In genomic region chr19:7808108-7808507, GRCh38 we compare ENCODE assay signal across 20 cellular contexts. TPM values are rescaled to one million over a fixed set of nuclear protein-coding genes. Genes with fewer than 3 reads are reported as not detected.
DNase-seq lines count a peak whose midpoint lies in the region; ATAC-seq and TF ChIP-seq lines count a peak whose summit lies in the region.
"Had no signal": no experiment of that assay in that cellular context is flagged by ENCODE, and none has a peak within 500 bp of the region (broad histone marks: within the 10 kb centered on the region; RNA-seq: fewer than 3 reads in every experiment).

No MANE protein-coding gene starts in this region.

- H3K4me1 Mint-ChIP-seq in natural killer cell = peaks cover 11 to 14% of the 10 kb centered on the region in 2 donors
- H3K4me1 Mint-ChIP-seq in natural killer cell treated with Interleukin-12 subunit alpha and Interleukin-12 subunit beta and Interleukin-15 and Interleukin-18, amount 100 ng/mL, for 72 hours (ENCODE audit: low read depth in 2 of 2) = peaks cover 9 to 10% of the 10 kb centered on the region in 2 donors
- peaks cover 7 to 11% of the 10 kb centered on the region in 2 donors for H3K4me1 Mint-ChIP-seq in effector memory CD8-positive, alpha-beta T cell (ENCODE audit: low read depth in 2 of 2)
- H3K4me1 Mint-ChIP-seq in stimulated activated memory B cell treated with anti-CD40 and anti-IgM and Interleukin-4, amounts not matched to agents 10 μg/mL and 1 μg/mL and 100 μg/mL, for 72 hours = peaks cover 15% of the 10 kb centered on the region
- peaks cover 10% of the 10 kb centered on the region for H3K4me1 Mint-ChIP-seq in activated T-cell treated with anti-CD3 and anti-CD28 coated beads, Interleukin-2, amount 50 U/mL, for 4 hours (ENCODE audit: low read depth)

- POLR2A ChIA-PET in PC-9 (lab: Charles Lee; ENCODE audit: unreplicated experiment) = interaction anchor here (0.7 kb wide), 1 partner anchor 182 kb away, joined by 19 read pairs; no protein-coding TSS in a partner anchor

- H3K9me3 ChIP-seq in PC-9 (ENCODE audit: insufficient read depth, low read depth) = no peaks in the 10 kb centered on the region
- H3K9me3 ChIP-seq: A549 had no signal

- no peak for TF ChIP-seq CTCF in natural killer cell (IDR thresholded peaks at IDR 0.05)
- TF ChIP-seq CTCF in PC-9 (conservative IDR thresholded peaks at IDR 0.05) = no peak
- TF ChIP-seq CTCF in GM20000 (IDR thresholded peaks at IDR 0.05; ENCODE audit: extremely low read depth, missing control alignments) = no peak

- H2AFZ ChIP-seq in PC-9 = no peak overlapping the region

- H3K4me2 ChIP-seq in PC-9 = peak overlapping the region; percentile 65
- H3K4me2 ChIP-seq: A549 had no signal

- H3K4me1 ChIP-seq in PC-9 (replicated peaks; ENCODE audit: insufficient read depth) = peaks cover 35% of the 10 kb centered on the region
- H3K4me1 ChIP-seq: A549, SJSA1 had no signal

- peaks cover 2 to 4% of the 10 kb centered on the region in 2 donors for H3K27me3 Mint-ChIP-seq in natural killer cell (ENCODE audit: low read depth in 2 of 2)
- peaks cover 1 to 3% of the 10 kb centered on the region in 2 donors for H3K27me3 Mint-ChIP-seq in natural killer cell treated with Interleukin-12 subunit alpha and Interleukin-12 subunit beta and Interleukin-15 and Interleukin-18, amount 100 ng/mL, for 72 hours
- peaks cover 0 to 5% of the 10 kb centered on the region in 2 donors for H3K27me3 Mint-ChIP-seq in effector memory CD8-positive, alpha-beta T cell
- H3K27me3 Mint-ChIP-seq in stimulated activated memory B cell treated with anti-CD40 and anti-IgM and Interleukin-4, amounts not matched to agents 10 μg/mL and 1 μg/mL and 100 μg/mL, for 72 hours = no peaks in the 10 kb centered on the region
- H3K27me3 Mint-ChIP-seq in activated T-cell treated with anti-CD3 and anti-CD28 coated beads, Interleukin-2, amount 50 U/mL, for 4 hours (ENCODE audit: low read depth) = peaks cover 14% of the 10 kb centered on the region

- DNase-seq in natural killer cell (no peak), PC-9 (peak in 1 of 2 experiments; percentile 84), GM20000 (ENCODE audit: low spot score) (no peak), GDM1 (lab: John Stamatoyannopoulos, UW) (no peak)
- no peak for DNase-seq in natural killer cell treated with Interleukin-12 subunit alpha and Interleukin-12 subunit beta and Interleukin-15 and Interleukin-18, amount 100 ng/mL, for 72 hours (ENCODE audit: low spot score)
- DNase-seq in effector memory CD8-positive, alpha-beta T cell = no peak
- no peak for DNase-seq in activated T-cell treated with anti-CD3 and anti-CD28 coated beads, Interleukin-2, amount 50 U/mL, for 4 hours
- DNase-seq: C1 segment of cervical spinal cord, COR-L47, DMS 273 treated with DMSO at 0.1 percent for 48 hours, DND-41, NCI-H1105, NCI-H1694, NCI-H748 treated with DMSO at 0.1 percent for 48 hours had no signal

- H3K4me3 ChIP-seq in PC-9 = peak overlapping the region; percentile 21; the same call in 1 of the 2 replicates
- H3K4me3 ChIP-seq: A549, SJSA1 had no signal

- CTCF ChIA-PET in PC-9 (lab: Charles Lee) = interaction anchor here (0.6 kb wide), 1 partner anchor 170 kb away, joined by 5 read pairs; no protein-coding TSS in a partner anchor

- peaks cover 48% of the 10 kb centered on the region for H3F3A ChIP-seq in PC-9 (ENCODE audit: insufficient read depth, low read depth)

- no peaks in the 10 kb centered on the region for H3K9me3 Mint-ChIP-seq in natural killer cell
- H3K9me3 Mint-ChIP-seq in natural killer cell treated with Interleukin-12 subunit alpha and Interleukin-12 subunit beta and Interleukin-15 and Interleukin-18, amount 100 ng/mL, for 72 hours = peaks cover 6% of the 10 kb centered on the region
- H3K9me3 Mint-ChIP-seq in effector memory CD8-positive, alpha-beta T cell = peaks cover 0 to 3% of the 10 kb centered on the region in 2 donors
- H3K9me3 Mint-ChIP-seq in stimulated activated memory B cell treated with anti-CD40 and anti-IgM and Interleukin-4, amounts not matched to agents 10 μg/mL and 1 μg/mL and 100 μg/mL, for 72 hours = peaks cover 12% of the 10 kb centered on the region
- H3K9me3 Mint-ChIP-seq in activated T-cell treated with anti-CD3 and anti-CD28 coated beads, Interleukin-2, amount 50 U/mL, for 4 hours = peaks cover 3% of the 10 kb centered on the region

- no peaks in the 10 kb centered on the region for H3K9me2 ChIP-seq in PC-9 (ENCODE audit: insufficient read depth)

- no peaks in the 10 kb centered on the region for H3K36me3 ChIP-seq in PC-9 (ENCODE audit: low read depth)
- H3K36me3 ChIP-seq: SJSA1 had no signal

- H3K27me3 ChIP-seq in PC-9 (ENCODE audit: insufficient read depth, low read depth) = no peaks in the 10 kb centered on the region
- H3K27me3 ChIP-seq: SJSA1 had no signal

- intact Hi-C loops in natural killer cell (cut with micrococcal nuclease) (no loop called here), PC-9 (cut with micrococcal nuclease; ENCODE audit: unreplicated experiment) (no loop called here)

- peak overlapping the region; percentile 53 to 81 for H3K27ac Mint-ChIP-seq in natural killer cell
- H3K27ac Mint-ChIP-seq in natural killer cell treated with Interleukin-12 subunit alpha and Interleukin-12 subunit beta and Interleukin-15 and Interleukin-18, amount 100 ng/mL, for 72 hours = no peak overlapping the region
- peak overlapping the region; percentile 60 to 87 for H3K27ac Mint-ChIP-seq in effector memory CD8-positive, alpha-beta T cell
- H3K27ac Mint-ChIP-seq in stimulated activated memory B cell treated with anti-CD40 and anti-IgM and Interleukin-4, amounts not matched to agents 10 μg/mL and 1 μg/mL and 100 μg/mL, for 72 hours = peak overlapping the region; percentile 38

- H4K20me1 ChIP-seq in PC-9 (ENCODE audit: insufficient read depth) = no peaks in the 10 kb centered on the region

- no TSS peak for BruUV-seq in PC-9 (replicated peaks; lab: Mats Ljungman, UMichigan)

- H3K79me2 ChIP-seq in PC-9 (ENCODE audit: low read depth) = no peaks in the 10 kb centered on the region

- H3K36me3 Mint-ChIP-seq in natural killer cell = no peaks in the 10 kb centered on the region
- H3K36me3 Mint-ChIP-seq in natural killer cell treated with Interleukin-12 subunit alpha and Interleukin-12 subunit beta and Interleukin-15 and Interleukin-18, amount 100 ng/mL, for 72 hours = peaks cover 13% of the 10 kb centered on the region
- H3K36me3 Mint-ChIP-seq in effector memory CD8-positive, alpha-beta T cell (ENCODE audit: insufficient read depth) = peaks cover 9% of the 10 kb centered on the region
- H3K36me3 Mint-ChIP-seq in stimulated activated memory B cell treated with anti-CD40 and anti-IgM and Interleukin-4, amounts not matched to agents 10 μg/mL and 1 μg/mL and 100 μg/mL, for 72 hours = peaks cover 8% of the 10 kb centered on the region
- H3K36me3 Mint-ChIP-seq in activated T-cell treated with anti-CD3 and anti-CD28 coated beads, Interleukin-2, amount 50 U/mL, for 4 hours (ENCODE audit: insufficient read depth) = no peaks in the 10 kb centered on the region

- peak overlapping the region; percentile 55 for H3K27ac ChIP-seq in PC-9
- H3K27ac ChIP-seq: A549, SJSA1 had no signal

- ATAC-seq in natural killer cell = no peak
- ATAC-seq in natural killer cell treated with Interleukin-12 subunit alpha and Interleukin-12 subunit beta and Interleukin-15 and Interleukin-18, amount 100 ng/mL, for 72 hours = no peak
- ATAC-seq in effector memory CD8-positive, alpha-beta T cell (replicated peaks) = no peak
- no peak for ATAC-seq in stimulated activated memory B cell treated with anti-CD40 and anti-IgM and Interleukin-4, amounts not matched to agents 10 μg/mL and 1 μg/mL and 100 μg/mL, for 72 hours
- no peak for ATAC-seq in activated T-cell treated with anti-CD3 and anti-CD28 coated beads, Interleukin-2, amount 50 U/mL, for 4 hours
- ATAC-seq: A549, Panc1 had no signal

- peak overlapping the region; percentile 72 for H3K4me3 Mint-ChIP-seq in natural killer cell
- no peak overlapping the region for H3K4me3 Mint-ChIP-seq in natural killer cell treated with Interleukin-12 subunit alpha and Interleukin-12 subunit beta and Interleukin-15 and Interleukin-18, amount 100 ng/mL, for 72 hours
- peak overlapping the region; percentile 61 to 62 for H3K4me3 Mint-ChIP-seq in effector memory CD8-positive, alpha-beta T cell
- H3K4me3 Mint-ChIP-seq in stimulated activated memory B cell treated with anti-CD40 and anti-IgM and Interleukin-4, amounts not matched to agents 10 μg/mL and 1 μg/mL and 100 μg/mL, for 72 hours = no peak overlapping the region
- H3K4me3 Mint-ChIP-seq in activated T-cell treated with anti-CD3 and anti-CD28 coated beads, Interleukin-2, amount 50 U/mL, for 4 hours = no peak overlapping the region

RNA-seq across cellular contexts. Expression of gene EVI5L, which starts 21.9 kb away (rescaled TPM):
- total RNA-seq in natural killer cell (10 to 100 TPM in 2 of 3 donors, 1 to 10 TPM in 1; 9.6 to 13.5 (median 11.3) TPM), PC-9 (2021) (13.1 and 19.2 TPM in 2 replicates)
- 10 to 100 TPM in 1 of 2 donors, 1 to 10 TPM in 1; 7.8 to 11.5 TPM for total RNA-seq in natural killer cell treated with Interleukin-12 subunit alpha and Interleukin-12 subunit beta and Interleukin-15 and Interleukin-18, amount 100 ng/mL, for 72 hours
- 1 to 10 TPM; 6.6 to 7.5 (median 7.1) TPM for total RNA-seq in activated T-cell treated with anti-CD3 and anti-CD28 coated beads, Interleukin-2, amount 50 U/mL, for 4 hours

RNA-seq across cellular contexts. Expression of gene CLEC4M, which starts 45.1 kb away (rescaled TPM):
- total RNA-seq in natural killer cell = not detected
- not detected for total RNA-seq in natural killer cell treated with Interleukin-12 subunit alpha and Interleukin-12 subunit beta and Interleukin-15 and Interleukin-18, amount 100 ng/mL, for 72 hours
- total RNA-seq in PC-9 (2021) = not detected in 2 replicates
- total RNA-seq in activated T-cell treated with anti-CD3 and anti-CD28 coated beads, Interleukin-2, amount 50 U/mL, for 4 hours = not detected
- total RNA-seq: G401, LHCN-M2, SJSA1 had no signal

Comparison
In these comparisons a context has a peak if more than half of its experiments do, and no peak if none do; other contexts are left out.
1. H3K27ac Mint-ChIP-seq: peak in natural killer cell (2 of 2), effector memory CD8-positive, alpha-beta T cell (2 of 2) and stimulated activated memory B cell treated with anti-CD40 and anti-IgM and Interleukin-4, amounts not matched to agents 10 μg/mL and 1 μg/mL and 100 μg/mL, for 72 hours (single experiment); none in natural killer cell treated with Interleukin-12 subunit alpha and Interleukin-12 subunit beta and Interleukin-15 and Interleukin-18, amount 100 ng/mL, for 72 hours (0 of 2).
2. H3K4me3 Mint-ChIP-seq: peak in natural killer cell (single experiment) and effector memory CD8-positive, alpha-beta T cell (2 of 2); none in natural killer cell treated with Interleukin-12 subunit alpha and Interleukin-12 subunit beta and Interleukin-15 and Interleukin-18, amount 100 ng/mL, for 72 hours (single experiment), stimulated activated memory B cell treated with anti-CD40 and anti-IgM and Interleukin-4, amounts not matched to agents 10 μg/mL and 1 μg/mL and 100 μg/mL, for 72 hours (single experiment) and activated T-cell treated with anti-CD3 and anti-CD28 coated beads, Interleukin-2, amount 50 U/mL, for 4 hours (single experiment).